Comparison of ENCODE assay signal across 11 cellular contexts in genomic region chr2:121345887-121346286, GRCh38.
"Had no signal": no experiment of that assay in that cellular context is flagged by ENCODE, and none has a peak within 500 bp of the region (broad histone marks: within the 10 kb centered on the region; RNA-seq: fewer than 3 reads in every experiment).

No MANE protein-coding gene starts in this region.

- ATAC-seq: left lung had no signal

- H3K4me3 ChIP-seq: heart right ventricle, left lung, ovary, smooth muscle cell had no signal

- DNase-seq: activated CD4-positive, alpha-beta memory T cell treated with anti-CD3 and anti-CD28 coated beads for 36 hours; activated CD4-positive, alpha-beta T cell treated with anti-CD3 and anti-CD28 coated beads for 1 hour; activated naive CD4-positive, alpha-beta T cell; cortex of kidney; effector memory CD4-positive, alpha-beta T cell; heart right ventricle; left lung; ovary; retina; T-helper 9 cell had no signal

- H3K9me3 ChIP-seq: heart right ventricle, left lung, ovary had no signal

- H3K27ac ChIP-seq: heart right ventricle, left lung, ovary had no signal

- H3K27me3 ChIP-seq: heart right ventricle, left lung, ovary had no signal

- H3K36me3 ChIP-seq: ovary had no signal

- H3K4me1 ChIP-seq: left lung had no signal
